ENCODE assay signal across 14 cellular contexts in genomic region chr12:58901664-58902063, GRCh38. TPM values are rescaled to one million over a fixed set of nuclear protein-coding genes. Genes with fewer than 3 reads are reported as not detected.
DNase-seq lines count a peak whose midpoint lies in the region; ATAC-seq and TF ChIP-seq lines count a peak whose summit lies in the region.
"Had no signal": no experiment of that assay in that cellular context is flagged by ENCODE, and none has a peak within 500 bp of the region (broad histone marks: within the 10 kb centered on the region; RNA-seq: fewer than 3 reads in every experiment).

No MANE protein-coding gene starts in this region.

- no peaks in the 10 kb centered on the region for H3K9me3 ChIP-seq in PC-3 (ENCODE audit: low read length)
- peaks cover 17% of the 10 kb centered on the region for H3K9me3 ChIP-seq in SJCRH30 (replicated peaks)

- H3K79me2 ChIP-seq in PC-3 (ENCODE audit: low read length) = no peaks in the 10 kb centered on the region

- H3K4me3 ChIP-seq in GM12865 (ENCODE audit: low read depth, low read length) (no peak overlapping the region), fibroblast of the aortic adventitia (ENCODE audit: low read depth, low read length) (no peak overlapping the region), PC-3 (ENCODE audit: low read length) (no peak overlapping the region), SJCRH30 (no peak overlapping the region)

- no peak for TF ChIP-seq CTCF in GM12865 (IDR thresholded peaks at IDR 0.05; ENCODE audit: insufficient read depth, low read depth, low read length, missing control alignments)
- no peak for TF ChIP-seq CTCF in fibroblast of the aortic adventitia (IDR thresholded peaks at IDR 0.05; ENCODE audit: insufficient read depth, low read length)
- TF ChIP-seq CTCF in PC-3 (conservative IDR thresholded peaks at IDR 0.05; ENCODE audit: low read depth, low read length) = no peak

- H4K20me1 ChIP-seq in PC-3 (ENCODE audit: low read length) = no peaks in the 10 kb centered on the region

- H3K4me1 ChIP-seq in PC-3 (ENCODE audit: insufficient read depth, low read length) (peaks cover 9% of the 10 kb centered on the region), SJCRH30 (peaks cover 4% of the 10 kb centered on the region; the same call in 1 of the 2 replicates)

- H3K4me2 ChIP-seq in PC-3 (ENCODE audit: low read length) = no peak overlapping the region

- H3K36me3 ChIP-seq in PC-3 (ENCODE audit: low read depth, low read length) (peaks cover 7% of the 10 kb centered on the region; the same call in 1 of the 2 replicates), SJCRH30 (peaks cover 82% of the 10 kb centered on the region)

- H3K9me2 ChIP-seq in PC-3 (replicated peaks; ENCODE audit: low read length) = no peaks in the 10 kb centered on the region

- POLR2A ChIA-PET in PC-3 (lab: Charles Lee; ENCODE audit: unreplicated experiment) = no interaction called here

- H3K27me3 ChIP-seq in PC-3 (ENCODE audit: low read length) = no peaks in the 10 kb centered on the region
- no peaks in the 10 kb centered on the region for H3K27me3 ChIP-seq in SJCRH30

- H2AFZ ChIP-seq in PC-3 (ENCODE audit: low read length) = no peak overlapping the region

- intact Hi-C loops in sciatic nerve (cut with DNase I) = no loop called here
- intact Hi-C loops in PC-3 (cut with micrococcal nuclease) = no loop called here

- no TSS peak for BruUV-seq in PC-3 (replicated peaks; lab: Mats Ljungman, UMichigan)

- no peak overlapping the region for H3K9ac ChIP-seq in PC-3 (ENCODE audit: low read length)

- H3K27ac ChIP-seq in PC-3 (ENCODE audit: low read length) (no peak overlapping the region), SJCRH30 (no peak overlapping the region)

- no peaks in the 10 kb centered on the region for H3F3A ChIP-seq in PC-3 (ENCODE audit: low read length, unreplicated experiment)

- DNase-seq in GM12865 (ENCODE audit: low read depth) (peak; percentile 27), amniotic epithelial cell (ENCODE audit: low read depth) (peak; percentile 64), fibroblast of the aortic adventitia (ENCODE audit: low read depth) (peak; percentile 53), sciatic nerve (ENCODE audit: low spot score) (no peak), PC-3 (no peak), 8988T (no peak), SJCRH30 (no peak)
- no peak for DNase-seq in activated CD4-positive, alpha-beta T cell treated with anti-CD3 and anti-CD28 coated beads for 4 hours
- DNase-seq: C1 segment of cervical spinal cord; CD4-positive, alpha-beta T cell; DMS79; HCEC 1CT; IMR-90 had no signal

- CTCF ChIA-PET in PC-3 (lab: Charles Lee) = no interaction called here

- ATAC-seq in sciatic nerve (peak; percentile 69), PC-3 (no peak)

RNA-seq across cellular contexts. Expression of gene LRIG3, which starts 18.6 kb away (rescaled TPM):
- total RNA-seq in fibroblast of the aortic adventitia (ENCODE audit: low replicate concordance) (88.8 and 197 TPM in 2 replicates), sciatic nerve (54.2 TPM), PC-3 (2014; rRNA removed) (8.6 and 10.8 TPM in 2 replicates)
- 129 and 150 TPM in 2 replicates for total RNA-seq in SJCRH30 (2014; rRNA removed; shearing (Covaris generic))
- total RNA-seq: B cell; CD4-positive, alpha-beta T cell had no signal

Comparison
In these comparisons a context has a peak if more than half of its experiments do, and no peak if none do; other contexts are left out.
1. DNase-seq: peak in GM12865 (single experiment), amniotic epithelial cell (single experiment) and fibroblast of the aortic adventitia (single experiment); none in sciatic nerve (single experiment), PC-3 (single experiment), activated CD4-positive, alpha-beta T cell treated with anti-CD3 and anti-CD28 coated beads for 4 hours (0 of 2), 8988T (single experiment) and SJCRH30 (0 of 2).